22 cellular contexts compared by ENCODE assay signal in the genomic region with DNA sequence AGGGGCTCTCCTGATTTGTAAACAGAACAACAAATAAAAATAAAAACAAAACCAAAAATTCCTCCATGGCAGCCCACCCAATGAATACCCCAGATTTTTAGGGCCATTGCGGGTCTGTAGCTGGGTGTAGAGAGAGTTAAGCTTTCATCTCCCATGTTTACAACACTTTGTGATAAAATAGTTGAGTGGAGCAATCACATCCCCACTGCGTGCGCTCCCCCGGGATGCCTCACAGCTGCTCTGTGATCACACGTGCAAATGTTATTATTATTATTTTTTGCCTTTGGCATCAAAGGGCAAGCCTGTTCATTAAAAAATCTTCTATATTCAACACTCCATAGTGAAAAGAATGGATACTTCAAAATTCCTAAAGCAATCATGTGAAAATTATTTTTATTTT.
DNase-seq lines count a peak whose midpoint lies in the region; ATAC-seq and TF ChIP-seq lines count a peak whose summit lies in the region.
"Had no signal": no experiment of that assay in that cellular context is flagged by ENCODE, and none has a peak within 500 bp of the region (broad histone marks: within the 10 kb centered on the region; RNA-seq: fewer than 3 reads in every experiment).

No MANE protein-coding gene starts in this region.

- POLR2A ChIA-PET in OCI-LY7 (lab: Charles Lee): no interaction called here

- BruUV-seq in OCI-LY7 (replicated peaks; lab: Mats Ljungman, UMichigan): no TSS peak

- H3K27ac ChIP-seq in HL-60 (replicated peaks): peak overlapping the region; percentile 67
- H3K27ac ChIP-seq in esophagus muscularis mucosa (replicated peaks in 1 of 4): peak overlapping the region; percentile 44 to 67 (median 54)
- peak overlapping the region; percentile 60 for H3K27ac ChIP-seq in layer of hippocampus (ENCODE audit: low read depth, low read length)
- peak overlapping the region; percentile 86 for H3K27ac ChIP-seq in substantia nigra (ENCODE audit: low read depth, low read length, poor library complexity, severe bottlenecking)
- H3K27ac ChIP-seq in right lobe of liver: peak overlapping the region in 1 of 3 donors; percentile 46
- H3K27ac ChIP-seq in OCI-LY7 (ENCODE audit: low read depth, low read length, poor library complexity, severe bottlenecking): no peak overlapping the region
- H3K27ac ChIP-seq: epithelial cell of prostate had no signal

- peaks cover 12 to 26% (median 19%) of the 10 kb centered on the region in 4 donors for H3K4me1 ChIP-seq in esophagus muscularis mucosa
- H3K4me1 ChIP-seq in right lobe of liver: peaks cover 0 to 7% (median 3%) of the 10 kb centered on the region in 4 donors
- H3K4me1 ChIP-seq in OCI-LY7 (ENCODE audit: insufficient read depth, low read length, poor library complexity, severe bottlenecking): no peaks in the 10 kb centered on the region

- no peak for TF ChIP-seq EP300 in esophagus muscularis mucosa (IDR thresholded peaks at IDR 0.05)

- intact Hi-C loops in esophagus muscularis mucosa (cut with DNase I) (no loop called here), right lobe of liver (cut with DNase I) (no loop called here), OCI-LY7 (cut with micrococcal nuclease; ENCODE audit: unreplicated experiment) (no loop called here)

- H3K9me3 ChIP-seq in esophagus muscularis mucosa: no peaks in the 10 kb centered on the region
- H3K9me3 ChIP-seq in right lobe of liver: no peaks in the 10 kb centered on the region
- no peaks in the 10 kb centered on the region for H3K9me3 ChIP-seq in OCI-LY7 (ENCODE audit: low read length)
- H3K9me3 ChIP-seq: body of pancreas, MG63 had no signal

- H4K20me1 ChIP-seq in OCI-LY7 (ENCODE audit: insufficient read depth, low read length): no peaks in the 10 kb centered on the region

- CTCF ChIA-PET in OCI-LY7 (lab: Charles Lee; ENCODE audit: unreplicated experiment): no interaction called here

- DNase-seq in HL-60 (ENCODE audit: low read depth in 1 of 2, low spot score in 1 of 2) (no peak), esophagus muscularis mucosa (ENCODE audit: extremely low spot score) (no peak), substantia nigra (lab: John Stamatoyannopoulos, UW) (no peak), right lobe of liver (no peak), activated T-cell treated with anti-CD3 and anti-CD28 coated beads for 4 hours (no peak), OCI-LY7 (ENCODE audit: low spot score) (no peak)
- DNase-seq: activated B cell treated with CpG ODN at 0.5 μM for 24 hours; activated CD8-positive, alpha-beta T cell treated with anti-CD3 and anti-CD28 coated beads for 36 hours; activated naive CD4-positive, alpha-beta T cell treated with anti-CD3 and anti-CD28 coated beads, Interleukin-2, amount 10 ng/mL, durations not matched to agents 7 days and 5 days; activated T-cell treated with anti-CD3 and anti-CD28 coated beads, Interleukin-2, amount 50 U/mL, for 24 hours; CD8-positive, alpha-beta T cell; DND-41; MG63; small intestine; stimulated activated CD4-positive, alpha-beta T cell treated with anti-CD3 and anti-CD28 coated beads, Interleukin-2, amount 100 ng/mL, for 48 hours; stimulated activated naive CD8-positive, alpha-beta T cell treated with anti-CD3 and anti-CD28 coated beads, Interleukin-15, amount 100 ng/mL, for 72 hours; T-helper 9 cell had no signal

- no peak overlapping the region for H3K4me2 ChIP-seq in OCI-LY7 (ENCODE audit: low read length)

- no peaks in the 10 kb centered on the region for H3K79me2 ChIP-seq in OCI-LY7 (ENCODE audit: insufficient read depth, low read depth, low read length)

- no peak for ATAC-seq in right lobe of liver
- no peak for ATAC-seq in HG03521 (IDR thresholded peaks at IDR 0.05; ENCODE audit: unreplicated experiment)
- ATAC-seq: activated CD8-positive, alpha-beta T cell treated with anti-CD3 and anti-CD28 coated beads for 36 hours; body of pancreas; CD8-positive, alpha-beta T cell; HCT116; stimulated activated naive CD8-positive, alpha-beta T cell treated with anti-CD3 and anti-CD28 coated beads, Interleukin-15, amount 100 ng/mL, for 72 hours had no signal

- H3K36me3 ChIP-seq in esophagus muscularis mucosa: peaks cover 0 to 15% (median 11%) of the 10 kb centered on the region in 4 donors
- H3K36me3 ChIP-seq in right lobe of liver: peaks cover 0 to 18% (median 11%) of the 10 kb centered on the region in 4 donors
- H3K36me3 ChIP-seq in OCI-LY7 (ENCODE audit: insufficient read depth, low read length): no peaks in the 10 kb centered on the region
- H3K36me3 ChIP-seq: MG63 had no signal

- no peak for TF ChIP-seq POLR2A in esophagus muscularis mucosa (IDR thresholded peaks at IDR 0.05; ENCODE audit: low read depth)
- no peak for TF ChIP-seq POLR2A in right lobe of liver (IDR thresholded peaks at IDR 0.05)

- H2AFZ ChIP-seq in OCI-LY7 (ENCODE audit: low read length): no peak overlapping the region

- H3K27me3 ChIP-seq in HL-60 (ENCODE audit: insufficient read depth, poor library complexity, severe bottlenecking): no peaks in the 10 kb centered on the region
- H3K27me3 ChIP-seq in esophagus muscularis mucosa: no peaks in the 10 kb centered on the region
- no peaks in the 10 kb centered on the region for H3K27me3 ChIP-seq in layer of hippocampus (ENCODE audit: control insufficient read depth, insufficient read depth, low read length)
- no peaks in the 10 kb centered on the region for H3K27me3 ChIP-seq in right lobe of liver
- H3K27me3 ChIP-seq: body of pancreas, MG63 had no signal

- no peaks in the 10 kb centered on the region for H3K9me2 ChIP-seq in OCI-LY7 (ENCODE audit: insufficient read depth, low read length)

- WGBS in esophagus muscularis mucosa: 82% methylated on average over 5 of the region's 5 CpGs
- whole genome bisulfite sequencing in right lobe of liver (ENCODE audit: insufficient coverage, low coverage, low lambda C conversion rate, missing lambda C conversion rate): 80% methylated on average over 5 of the region's 5 CpGs

- TF ChIP-seq CTCF in HL-60 (IDR thresholded peaks at IDR 0.05; ENCODE audit: insufficient read depth, low read length): no peak
- no peak for TF ChIP-seq CTCF in esophagus muscularis mucosa (IDR thresholded peaks at IDR 0.05)
- TF ChIP-seq CTCF in right lobe of liver (IDR thresholded peaks at IDR 0.05): no peak
- no peak for TF ChIP-seq CTCF in OCI-LY7 (conservative IDR thresholded peaks at IDR 0.05; ENCODE audit: low read length)

- H3K4me3 ChIP-seq in HL-60 (replicated peaks; ENCODE audit: insufficient read depth, low read length): no peak overlapping the region
- no peak overlapping the region for H3K4me3 ChIP-seq in esophagus muscularis mucosa
- no peak overlapping the region for H3K4me3 ChIP-seq in right lobe of liver
- no peak overlapping the region for H3K4me3 ChIP-seq in OCI-LY7 (ENCODE audit: low read depth, low read length, poor library complexity, severe bottlenecking)
- H3K4me3 ChIP-seq: body of pancreas, MG63 had no signal
